19 cellular contexts compared by ENCODE assay signal in genomic region chr6:43997342-43997677, GRCh38.
DNase-seq lines count a peak whose midpoint lies in the region; FAIRE-seq and TF ChIP-seq lines count a peak whose summit lies in the region.
"Had no signal": no experiment of that assay in that cellular context is flagged by ENCODE, and none has a peak within 500 bp of the region (broad histone marks: within the 10 kb centered on the region; RNA-seq: fewer than 3 reads in every experiment).

No MANE protein-coding gene starts in this region.

- H4K20me1 ChIP-seq in PC-9 (ENCODE audit: insufficient read depth), result no peaks in the 10 kb centered on the region

- H4K91ac ChIP-seq in mesenchymal stem cell (ENCODE audit: low read length), result peak overlapping the region; percentile 58

- H3K18ac ChIP-seq in mesenchymal stem cell (ENCODE audit: low read depth in 1 of 2, low read length in 2 of 2), result peak overlapping the region; percentile 48 to 49

- peak overlapping the region in 1 of 2 experiments; percentile 70 for H2BK12ac ChIP-seq in mesenchymal stem cell (ENCODE audit: low read length in 2 of 2)

- no peak for FAIRE-seq in kidney (lab: Jason Lieb, UNC)
- FAIRE-seq: GM12892 had no signal

- no peaks in the 10 kb centered on the region for H3K79me1 ChIP-seq in mesenchymal stem cell (replicated peaks; ENCODE audit: low read length, poor library complexity, severe bottlenecking)

- BruUV-seq in A673 (replicated peaks; lab: Mats Ljungman, UMichigan) (no TSS peak), PC-9 (replicated peaks; lab: Mats Ljungman, UMichigan) (no TSS peak)

- H2BK5ac ChIP-seq in mesenchymal stem cell (ENCODE audit: low read depth, low read length, poor library complexity, severe bottlenecking), result no peak overlapping the region

- WGBS in mesenchymal stem cell, result 100% methylated on average over 1 of the region's 1 CpG
- WGBS in sigmoid colon, 2 donors, result 49 to 69% methylated on average over 1 of the region's 1 CpG

- peaks cover 29% of the 10 kb centered on the region for H3K4me1 ChIP-seq in A673 (ENCODE audit: insufficient read depth, low read length, poor library complexity, severe bottlenecking)
- peaks cover 43% of the 10 kb centered on the region for H3K4me1 ChIP-seq in PC-9 (replicated peaks; ENCODE audit: insufficient read depth)
- H3K4me1 ChIP-seq in mesenchymal stem cell (ENCODE audit: control insufficient read depth, insufficient read depth, low read depth, low read length), result peaks cover 37% of the 10 kb centered on the region
- peaks cover 0 to 11% (median 7%) of the 10 kb centered on the region in 4 donors for H3K4me1 ChIP-seq in sigmoid colon
- H3K4me1 ChIP-seq in kidney (ENCODE audit: control insufficient read depth in 1 of 2, insufficient read depth in 1 of 2, low read depth in 1 of 2, low read length in 2 of 2), result peaks cover 15 to 26% of the 10 kb centered on the region in 2 donors

- POLR2A ChIA-PET in A673 (lab: Charles Lee; ENCODE audit: low non-redundant PET) (no interaction called here), PC-9 (lab: Charles Lee; ENCODE audit: unreplicated experiment) (no interaction called here)

- 0 out of 2 replicates have a peak, but pooled peaks cover 4% of the 10 kb centered on the region for H3K79me2 ChIP-seq in PC-9 (ENCODE audit: low read depth)

- no peaks in the 10 kb centered on the region for H3K9me2 ChIP-seq in PC-9 (ENCODE audit: insufficient read depth)

- intact Hi-C loops in A673 (cut with micrococcal nuclease; ENCODE audit: unreplicated experiment) (no loop called here), PC-9 (cut with micrococcal nuclease; ENCODE audit: unreplicated experiment) (no loop called here), sigmoid colon (cut with DNase I) (no loop called here), kidney (cut with DNase I) (no loop called here)

- H2BK15ac ChIP-seq in mesenchymal stem cell (ENCODE audit: low read depth, poor library complexity, severe bottlenecking), result no peak overlapping the region

- H3K9ac ChIP-seq in mesenchymal stem cell (ENCODE audit: low read length), result peak overlapping the region; percentile 75
- H3K9ac ChIP-seq in kidney (ENCODE audit: low read length in 2 of 2), result no peak overlapping the region

- H3F3A ChIP-seq in PC-9 (ENCODE audit: insufficient read depth, low read depth), result peaks cover 28% of the 10 kb centered on the region

- peak overlapping the region; percentile 34 for H3K4me2 ChIP-seq in PC-9
- no peak overlapping the region for H3K4me2 ChIP-seq in mesenchymal stem cell (ENCODE audit: low read length, poor library complexity, severe bottlenecking)

- no peak overlapping the region for H3K4ac ChIP-seq in mesenchymal stem cell (ENCODE audit: low read depth in 1 of 2, low read length in 2 of 2)

- TF ChIP-seq EP300 in sigmoid colon (IDR thresholded peaks at IDR 0.05), result no peak

- no peaks in the 10 kb centered on the region for H3K27me3 ChIP-seq in A673 (replicated peaks; ENCODE audit: insufficient read depth, low read depth, low read length, poor library complexity)
- H3K27me3 ChIP-seq in PC-9 (ENCODE audit: insufficient read depth, low read depth), result no peaks in the 10 kb centered on the region
- no peaks in the 10 kb centered on the region for H3K27me3 ChIP-seq in mesenchymal stem cell (ENCODE audit: control insufficient read depth in 1 of 2, insufficient read depth in 1 of 2, low read length in 2 of 2)
- H3K27me3 ChIP-seq in sigmoid colon, result peaks cover 0 to 13% (median 7%) of the 10 kb centered on the region in 3 donors

- H4K8ac ChIP-seq in mesenchymal stem cell (ENCODE audit: low read length), result no peak overlapping the region

- TF ChIP-seq POLR2A in sigmoid colon (IDR thresholded peaks at IDR 0.05), result no peak

- H2AK5ac ChIP-seq in mesenchymal stem cell (ENCODE audit: low read length, severe bottlenecking), result peak overlapping the region; percentile 74

- H2AFZ ChIP-seq in PC-9 (no peak overlapping the region), mesenchymal stem cell (ENCODE audit: low read depth, low read length) (no peak overlapping the region)

- no peak for DNase-seq in A673 (ENCODE audit: low spot score)
- DNase-seq in PC-9, result no peak
- no peak for DNase-seq in mesenchymal stem cell
- peak; percentile 33 for DNase-seq in sigmoid colon
- DNase-seq in kidney, result no peak
- no peak for DNase-seq in NCI-H2171 treated with DMSO at 0.1 percent for 48 hours (lab: John Stamatoyannopoulos, UW)
- no peak for DNase-seq in iPS-NIHi7 (ENCODE audit: extremely low spot score)
- DNase-seq in activated CD4-positive, alpha-beta T cell treated with anti-CD3 and anti-CD28 coated beads, Interleukin-2, amount 50 U/mL, for 4 hours, result no peak
- DNase-seq: ACHN; CD4-positive, CD25-positive, alpha-beta regulatory T cell; DND-41; GDM1; GOT3; Kasumi-1; NCI-H1105 treated with DMSO at 0.1 percent for 48 hours; NCI-H1930; NCI-H524 treated with DMSO at 0.1 percent for 48 hours had no signal

- CTCF ChIA-PET in A673 (lab: Charles Lee), result no interaction called here
- CTCF ChIA-PET in PC-9 (lab: Charles Lee), result no interaction called here

- no peak overlapping the region for H2BK120ac ChIP-seq in mesenchymal stem cell (ENCODE audit: low read depth, low read length)

- H3K4me3 ChIP-seq in A673 (ENCODE audit: low read depth, low read length, poor library complexity, severe bottlenecking) (no peak overlapping the region), PC-9 (no peak overlapping the region), mesenchymal stem cell (ENCODE audit: insufficient read depth in 1 of 2, low read depth in 1 of 2, low read length in 2 of 2) (no peak overlapping the region), sigmoid colon (no peak overlapping the region), kidney (ENCODE audit: low read length in 2 of 2) (no peak overlapping the region)

- no peak overlapping the region for H3K23ac ChIP-seq in mesenchymal stem cell (ENCODE audit: low read length in 2 of 2)

- TF ChIP-seq CTCF in A673 (conservative IDR thresholded peaks at IDR 0.05; ENCODE audit: low read depth, low read length), result no peak
- no peak for TF ChIP-seq CTCF in PC-9 (conservative IDR thresholded peaks at IDR 0.05)
- TF ChIP-seq CTCF in sigmoid colon (IDR thresholded peaks at IDR 0.05), result no peak
- TF ChIP-seq CTCF in kidney (IDR thresholded peaks at IDR 0.05; ENCODE audit: borderline replicate concordance, extremely low read depth, insufficient read depth), result no peak

- H3K27ac ChIP-seq in A673 (ENCODE audit: low read depth, low read length, poor library complexity, severe bottlenecking), result peak overlapping the region; percentile 15
- H3K27ac ChIP-seq in PC-9, result no peak overlapping the region
- H3K27ac ChIP-seq in mesenchymal stem cell (ENCODE audit: low read length, poor library complexity, severe bottlenecking), result no peak overlapping the region
- H3K27ac ChIP-seq in sigmoid colon, result peak overlapping the region in 1 of 4 donors; percentile 71
- no peak overlapping the region for H3K27ac ChIP-seq in kidney (ENCODE audit: low read depth in 2 of 2, low read length in 2 of 2)
- H3K27ac ChIP-seq: RWPE1 had no signal

- H3K9me3 ChIP-seq in A673 (ENCODE audit: low read depth, low read length, poor library complexity, severe bottlenecking) (no peaks in the 10 kb centered on the region), PC-9 (ENCODE audit: insufficient read depth, low read depth) (no peaks in the 10 kb centered on the region), mesenchymal stem cell (ENCODE audit: control insufficient read depth, low read length) (no peaks in the 10 kb centered on the region), sigmoid colon (no peaks in the 10 kb centered on the region), kidney (ENCODE audit: control insufficient read depth in 1 of 2, low read length in 2 of 2) (no peaks in the 10 kb centered on the region)

- no peaks in the 10 kb centered on the region for H3K36me3 ChIP-seq in A673 (ENCODE audit: insufficient read depth, low read length, poor library complexity, severe bottlenecking)
- no peaks in the 10 kb centered on the region for H3K36me3 ChIP-seq in PC-9 (ENCODE audit: low read depth)
- no peaks in the 10 kb centered on the region for H3K36me3 ChIP-seq in mesenchymal stem cell (ENCODE audit: control insufficient read depth in 1 of 2, insufficient read depth in 2 of 2, low read depth in 1 of 2, low read length in 2 of 2)
- H3K36me3 ChIP-seq in sigmoid colon, result no peaks in the 10 kb centered on the region
- no peaks in the 10 kb centered on the region for H3K36me3 ChIP-seq in kidney (ENCODE audit: control insufficient read depth in 1 of 2, insufficient read depth in 2 of 2, low read length in 2 of 2)

- H3K14ac ChIP-seq in mesenchymal stem cell (ENCODE audit: low read length in 2 of 2), result peak overlapping the region in 1 of 2 experiments; percentile 55
